8 cellular contexts compared by ENCODE assay signal in genomic region chr2:24075915-24076848, GRCh38. TPM values are rescaled to one million over a fixed set of nuclear protein-coding genes. Genes with fewer than 3 reads are reported as not detected.
DNase-seq lines count a peak whose midpoint lies in the region; ATAC-seq, FAIRE-seq and TF ChIP-seq lines count a peak whose summit lies in the region.

Gene SF3B6 (minus strand): TSS chr2:24076326. CDS start chr2:24076229, 97 bp downstream.

- peak within 1 kb of the TSS; percentile 89 for H3K27ac Mint-ChIP-seq in activated CD4-positive, alpha-beta memory T cell treated with anti-CD3 and anti-CD28 coated beads for 36 hours

- H3K9ac ChIP-seq in HepG2 (ENCODE audit: insufficient read depth, low read depth, low read length): peak within 1 kb of the TSS; percentile 85

- TF ChIP-seq EP300 in HepG2 (IDR thresholded peaks at IDR 0.05; ENCODE audit: low read depth in 2 of 2, low read length in 2 of 2) (peak; percentile 17 to 78; a peak in 2 of 4 replicates), HepG2 (CRISPR knock-in tag; IDR thresholded peaks at IDR 0.05; ENCODE audit: borderline replicate concordance) (0 out of 2 replicates have a peak, but pooled peaks have one; percentile 63)

- WGBS in HepG2 (ENCODE audit: low lambda C conversion rate): 2% methylated on average over 64 of the region's 64 CpGs

- TF ChIP-seq CTCF in HepG2 (CRISPR knock-in tag; IDR thresholded peaks at IDR 0.05): peak; percentile 52

- no peaks in the 10 kb centered on the region for H3K9me3 Mint-ChIP-seq in activated CD4-positive, alpha-beta memory T cell treated with anti-CD3 and anti-CD28 coated beads for 36 hours

- ATAC-seq in GM19438 (IDR thresholded peaks at IDR 0.05; ENCODE audit: low read depth, unreplicated experiment): peak; percentile 94
- peak; percentile 80 for ATAC-seq in HG03575 (IDR thresholded peaks at IDR 0.05; ENCODE audit: extremely low read depth, insufficient number of reproducible peaks, low FRiP score, unreplicated experiment)
- peak; percentile 95 for ATAC-seq in HepG2

- in situ Hi-C loops in HepG2 (cut with HindIII; ENCODE audit: extremely low pct_ligation_motif_present, low pct_unique_long_range_greater_than_20kb): no loop called here

- no peaks in the 10 kb centered on the region; a peak in 1 of 5 replicates for H3K27me3 ChIP-seq in HepG2 (ENCODE audit: control insufficient read depth in 1 of 2, insufficient read depth in 2 of 2, low read length in 2 of 2)

- peaks cover 32% of the 10 kb centered on the region for H3K4me1 Mint-ChIP-seq in activated CD4-positive, alpha-beta memory T cell treated with anti-CD3 and anti-CD28 coated beads for 36 hours (ENCODE audit: low read depth)

- H3K4me3 Mint-ChIP-seq in activated CD4-positive, alpha-beta memory T cell treated with anti-CD3 and anti-CD28 coated beads for 36 hours: peak within 1 kb of the TSS; percentile 93

- DNase-seq in CD1c-positive myeloid dendritic cell (ENCODE audit: extremely low spot score): peak; percentile 99
- peak; percentile 98 for DNase-seq in NCI-H82 treated with DMSO at 0.1 percent for 48 hours (lab: John Stamatoyannopoulos, UW; ENCODE audit: unreplicated experiment)
- DNase-seq in activated CD4-positive, alpha-beta memory T cell treated with anti-CD3 and anti-CD28 coated beads for 36 hours: peak; percentile 100
- DNase-seq in dermis microvascular lymphatic vessel endothelial cell (ENCODE audit: low read depth in 2 of 2): peak; percentile 93 to 97
- DNase-seq in HepG2 (ENCODE audit: low spot score): peak; percentile 99
- peak; percentile 99 for DNase-seq in stimulated activated CD4-positive, alpha-beta T cell treated with anti-CD3 and anti-CD28 coated beads, Interleukin-4, amount 100 ng/mL, for 1 hour

- H3K79me2 ChIP-seq in HepG2 (ENCODE audit: insufficient read depth, low read length): peaks cover 28% of the 10 kb centered on the region

- H3K27ac ChIP-seq in HepG2 (ENCODE audit: extremely low read length, insufficient read depth, low read length): peak within 1 kb of the TSS; percentile 59

- CTCF ChIA-PET in activated CD4-positive, alpha-beta memory T cell treated with anti-CD3 and anti-CD28 coated beads for 36 hours (lab: Charles Lee): interaction anchor here (1.0 to 2.3 kb wide), 8 partner anchors 8 to 252 kb away, joined by 3 to 13 read pairs (median 4); partner anchors contain the start of genes ATAD2B, FAM228B, TP53I3 and UBXN2A
- CTCF ChIA-PET in HepG2 (lab: Yijun Ruan, JAX; ENCODE audit: low intra/inter-chr PET ratio, low total read pairs): interaction anchor here (2.3 kb wide), 1 partner anchor 88 kb away, joined by 10 read pairs; no protein-coding TSS in a partner anchor

- peak; percentile 55 for TF ChIP-seq RAD21 in HepG2 (CRISPR knock-in tag; IDR thresholded peaks at IDR 0.05)

- peak within 1 kb of the TSS; percentile 87 for H2AFZ ChIP-seq in HepG2 (ENCODE audit: low read length)

- TSS peak; percentile 59 for BruUV-seq in HepG2 (replicated peaks; lab: Mats Ljungman, UMichigan)

- POLR2A ChIA-PET in activated CD4-positive, alpha-beta memory T cell treated with anti-CD3 and anti-CD28 coated beads for 36 hours (lab: Charles Lee): interaction anchor here (0.7 to 2.6 kb wide), 7 partner anchors 8 to 284 kb away, joined by 3 to 34 read pairs (median 4); partner anchors contain the start of genes ATAD2B, ITSN2, TP53I3 and UBXN2A
- POLR2A ChIA-PET in HepG2 (lab: Yijun Ruan, JAX): interaction anchor here (0.6 to 2.6 kb wide), 22 partner anchors 8 to 717 kb away, joined by 3 to 66 read pairs (median 4); partner anchors contain the start of genes ATAD2B, CENPO, FAM228B and FKBP1B

- H3K4me3 ChIP-seq in HepG2 (replicated peaks in 1 of 3; ENCODE audit: insufficient read depth in 1 of 3, low read depth in 2 of 3, low read length in 3 of 3): peak within 1 kb of the TSS; percentile 76 to 100 (median 94)

- H3K4me2 ChIP-seq in HepG2 (ENCODE audit: low read depth, low read length): peak within 1 kb of the TSS; percentile 72

- no peaks in the 10 kb centered on the region for H3K9me3 ChIP-seq in HepG2 (ENCODE audit: low read length)

- peak; percentile 90 for FAIRE-seq in HepG2 (lab: Jason Lieb, UNC)

- H3K36me3 ChIP-seq in HepG2 (replicated peaks in 1 of 2; ENCODE audit: control insufficient read depth in 1 of 2, insufficient read depth in 2 of 2, low read length in 2 of 2): peaks cover 7 to 22% of the 10 kb centered on the region in 2 experiments

- H3K27me3 Mint-ChIP-seq in activated CD4-positive, alpha-beta memory T cell treated with anti-CD3 and anti-CD28 coated beads for 36 hours: no peaks in the 10 kb centered on the region

- H4K20me1 ChIP-seq in HepG2 (ENCODE audit: insufficient read depth, low read length): no peaks in the 10 kb centered on the region

- intact Hi-C loops in activated CD4-positive, alpha-beta memory T cell treated with anti-CD3 and anti-CD28 coated beads for 36 hours (cut with micrococcal nuclease): loop anchor here (1.0 to 2.0 kb wide), 7 partner anchors 8 to 717 kb away; partner anchors contain the start of genes ATAD2B, CENPO, FAM228B and ITSN2
- intact Hi-C loops in HepG2 (cut with micrococcal nuclease; ENCODE audit: unreplicated experiment): loop anchor here (1.0 to 2.0 kb wide), 3 partner anchors 29 to 135 kb away; partner anchors contain the start of genes UBXN2A and WDCP

- peaks cover 15% of the 10 kb centered on the region for H3K4me1 ChIP-seq in HepG2 (ENCODE audit: insufficient read depth, low read length)

- H3K36me3 Mint-ChIP-seq in activated CD4-positive, alpha-beta memory T cell treated with anti-CD3 and anti-CD28 coated beads for 36 hours: peaks cover 11% of the 10 kb centered on the region

- peak; percentile 80 to 91 for TF ChIP-seq POLR2A in HepG2 (IDR thresholded peaks at IDR 0.05; ENCODE audit: insufficient read depth in 1 of 2, low read depth in 2 of 2, low read length in 2 of 2)

TF ChIP-seq in HepG2, 621 proteins besides CTCF, POLR2A, EP300 and RAD21 (continues in another document):
- TF ChIP-seq ASH2L (IDR thresholded peaks at IDR 0.05; ENCODE audit: insufficient read length, low read depth, low read length) (peak; percentile 99), GMEB2 (CRISPR knock-in tag; IDR thresholded peaks at IDR 0.05; ENCODE audit: low read depth) (peak; percentile 100), TRIM24 (CRISPR knock-in tag; IDR thresholded peaks at IDR 0.05) (no peak), ZNF768 (CRISPR knock-in tag; IDR thresholded peaks at IDR 0.05) (peak; percentile 84), ZNF616 (CRISPR knock-in tag; IDR thresholded peaks at IDR 0.05; ENCODE audit: low read depth) (0 out of 2 replicates have a peak, but pooled peaks have one; percentile 57), TCF7L2 (IDR thresholded peaks at IDR 0.05; ENCODE audit: low read depth, low read length) (no peak)
- TF ChIP-seq, protein P1, sequence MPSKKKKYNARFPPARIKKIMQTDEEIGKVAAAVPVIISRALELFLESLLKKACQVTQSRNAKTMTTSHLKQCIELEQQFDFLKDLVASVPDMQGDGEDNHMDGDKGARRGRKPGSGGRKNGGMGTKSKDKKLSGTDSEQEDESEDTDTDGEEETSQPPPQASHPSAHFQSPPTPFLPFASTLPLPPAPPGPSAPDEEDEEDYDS (CRISPR knock-in tag; IDR thresholded peaks at IDR 0.05): peak; percentile 86

RNA-seq across cellular contexts. Expression of gene SF3B6, which starts in this region (rescaled TPM):
- total RNA-seq in activated CD4-positive, alpha-beta memory T cell treated with anti-CD3 and anti-CD28 coated beads for 36 hours: 100 to 1,000 TPM; 145 to 148 TPM
- 106 and 139 TPM in 2 replicates for total RNA-seq in dermis microvascular lymphatic vessel endothelial cell
- 182 and 254 TPM in 2 replicates for total RNA-seq in HepG2 (2016; rRNA removed; fragmentation: Illumina TruSeq; extraction: Trizol)
- total RNA-seq in HepG2 (2016; cell fraction: cytosol; rRNA removed; fragmentation: Illumina TruSeq; extraction: Trizol; ENCODE audit: low read depth): 45.9 and 48.0 TPM in 2 replicates
- 184 and 279 TPM in 2 replicates for total RNA-seq in HepG2 (2016; cell fraction: insoluble cytoplasmic fraction; rRNA removed; fragmentation: Illumina TruSeq; extraction: Trizol)
- 58.5 and 66.4 TPM in 2 replicates for total RNA-seq in HepG2 (2016; cell fraction: membrane; rRNA removed; fragmentation: Illumina TruSeq; extraction: Trizol)
- 61.8 and 72.9 TPM in 2 replicates for total RNA-seq in HepG2 (2016; cell fraction: nucleus; rRNA removed; fragmentation: Illumina TruSeq; extraction: Trizol)
- 140 and 177 TPM in 2 replicates for polyA plus RNA-seq in HepG2 (2011; rRNA removed)
- polyA plus RNA-seq in HepG2 (2011; cell fraction: cytosol; rRNA removed): 101 and 135 TPM in 2 replicates
- polyA plus RNA-seq in HepG2 (2011; cell fraction: nucleus; rRNA removed): 24.9 and 35.7 TPM in 2 replicates
- 159 and 167 TPM in 2 replicates for polyA plus RNA-seq in HepG2 (2012)
- 35.5 and 45.7 TPM in 2 replicates for polyA plus RNA-seq in HepG2 (2016; cell fraction: cytosol; fragmentation: Illumina TruSeq; extraction: Trizol; ENCODE audit: low read depth)
- polyA plus RNA-seq in HepG2 (2016; cell fraction: insoluble cytoplasmic fraction; fragmentation: Illumina TruSeq; extraction: Trizol; ENCODE audit: low read depth): 279 and 313 TPM in 2 replicates
- 54.3 and 63.6 TPM in 2 replicates for polyA plus RNA-seq in HepG2 (2016; cell fraction: membrane; fragmentation: Illumina TruSeq; extraction: Trizol; ENCODE audit: low read depth)
- polyA plus RNA-seq in HepG2 (2016; cell fraction: nucleus; fragmentation: Illumina TruSeq; extraction: Trizol; ENCODE audit: insufficient read depth, low read depth): 127 TPM in 2 replicates
- polyA minus RNA-seq in HepG2 (2011; rRNA and poly(A)+ RNA removed; ENCODE audit: low replicate concordance): 17.1 and 27.0 TPM in 2 replicates
- polyA minus RNA-seq in HepG2 (2011; cell fraction: cytosol; rRNA and poly(A)+ RNA removed): 30.5 and 35.6 TPM in 2 replicates
- polyA minus RNA-seq in HepG2 (2011; cell fraction: nucleus; rRNA and poly(A)+ RNA removed): 21.8 and 26.1 TPM in 2 replicates

Comparison
In these comparisons a context has a peak if more than half of its experiments do, and no peak if none do; other contexts are left out.
1. Peak in every context shown above with its lines: DNase-seq, ATAC-seq, H3K4me3 ChIP-seq and H3K27ac ChIP-seq.